ENCODE assay signal across 1 cellular context in genomic region chr7:149240637-149241036, GRCh38.
TF ChIP-seq lines count a peak whose summit lies in the region.

No MANE protein-coding gene starts in this region.

TF ChIP-seq in GM23338, 12 proteins besides CTCF, POLR2A, EP300 and RAD21 (continued from another document):
- TF ChIP-seq REST (IDR thresholded peaks at IDR 0.05; ENCODE audit: unreplicated experiment), result no peak
- TF ChIP-seq ETS1 (IDR thresholded peaks at IDR 0.05), result no peak
